ENCODE assay signal across 20 cellular contexts in the genomic region with DNA sequence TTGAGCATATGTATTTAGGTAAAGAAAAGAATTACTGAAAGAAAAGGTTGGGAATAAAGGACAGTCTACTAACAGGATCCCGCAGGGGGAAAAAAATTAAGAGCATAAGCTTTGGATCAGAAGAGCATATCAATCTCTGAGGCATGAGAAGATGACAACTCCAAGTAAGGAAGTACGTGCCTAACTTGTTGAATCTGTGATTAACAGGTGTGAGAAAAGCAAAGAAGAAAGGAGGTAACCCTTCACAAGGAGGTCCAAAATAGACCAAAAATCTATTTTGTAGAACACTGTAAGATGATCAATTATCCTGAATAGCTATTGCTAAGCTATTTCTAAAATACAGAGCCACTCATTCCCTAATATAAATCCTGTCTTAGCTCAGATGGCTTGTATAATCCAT. TPM values are rescaled to one million over a fixed set of nuclear protein-coding genes. Genes with fewer than 3 reads are reported as not detected.
DNase-seq lines count a peak whose midpoint lies in the region; ATAC-seq and TF ChIP-seq lines count a peak whose summit lies in the region.
"Had no signal": no experiment of that assay in that cellular context is flagged by ENCODE, and none has a peak within 500 bp of the region (broad histone marks: within the 10 kb centered on the region; RNA-seq: fewer than 3 reads in every experiment).

No MANE protein-coding gene starts in this region.

- H3K4me3 ChIP-seq in Caco-2 (ENCODE audit: low read depth, low read length) (no peak overlapping the region), sigmoid colon (no peak overlapping the region), esophagus squamous epithelium (no peak overlapping the region)
- H3K4me3 ChIP-seq: GM23248, K562 had no signal

- no peaks in the 10 kb centered on the region for H3K27me3 ChIP-seq in CD4-positive, alpha-beta T cell (ENCODE audit: control insufficient read depth, insufficient read depth, low read length)
- H3K27me3 ChIP-seq in Caco-2 (replicated peaks; ENCODE audit: control insufficient read depth, insufficient read depth, low read length) (no peaks in the 10 kb centered on the region), sigmoid colon (no peaks in the 10 kb centered on the region), esophagus squamous epithelium (no peaks in the 10 kb centered on the region)

- TF ChIP-seq POLR2A in sigmoid colon (IDR thresholded peaks at IDR 0.05): no peak
- no peak for TF ChIP-seq POLR2A in esophagus squamous epithelium (IDR thresholded peaks at IDR 0.05)

- H3K27me3 Mint-ChIP-seq in CD4-positive, alpha-beta T cell: no peaks in the 10 kb centered on the region
- H3K27me3 Mint-ChIP-seq in Caco-2 (ENCODE audit: insufficient read depth, unreplicated experiment) (no peaks in the 10 kb centered on the region), osteocyte (ENCODE audit: unreplicated experiment) (no peaks in the 10 kb centered on the region)
- no peaks in the 10 kb centered on the region for H3K27me3 Mint-ChIP-seq in central memory CD8-positive, alpha-beta T cell

- TF ChIP-seq CTCF in CD4-positive, alpha-beta T cell (IDR thresholded peaks at IDR 0.05): no peak
- TF ChIP-seq CTCF in Caco-2 (IDR thresholded peaks at IDR 0.05; ENCODE audit: insufficient read depth in 1 of 2, low read depth in 1 of 2, low read length in 1 of 2, severe bottlenecking in 1 of 2, unreplicated experiment in 1 of 2): no peak
- no peak for TF ChIP-seq CTCF in osteocyte (IDR thresholded peaks at IDR 0.05)
- TF ChIP-seq CTCF in sigmoid colon (IDR thresholded peaks at IDR 0.05): no peak
- no peak for TF ChIP-seq CTCF in esophagus squamous epithelium (IDR thresholded peaks at IDR 0.05)

- no peak for TF ChIP-seq EP300 in sigmoid colon (IDR thresholded peaks at IDR 0.05)

- 90 to 92% methylated on average over 2 of the region's 2 CpGs for WGBS in sigmoid colon, 2 donors
- 78 to 82% methylated on average over 2 of the region's 2 CpGs for WGBS in esophagus squamous epithelium, 2 donors

- peaks cover 61% of the 10 kb centered on the region for H3K36me3 Mint-ChIP-seq in CD4-positive, alpha-beta T cell (ENCODE audit: low read depth)
- no peaks in the 10 kb centered on the region for H3K36me3 Mint-ChIP-seq in Caco-2 (ENCODE audit: insufficient read depth, unreplicated experiment)
- peaks cover 6% of the 10 kb centered on the region for H3K36me3 Mint-ChIP-seq in central memory CD8-positive, alpha-beta T cell (ENCODE audit: insufficient read depth)
- H3K36me3 Mint-ChIP-seq in osteocyte (ENCODE audit: unreplicated experiment): peaks cover 6% of the 10 kb centered on the region

- H3K4me3 Mint-ChIP-seq in CD4-positive, alpha-beta T cell: no peak overlapping the region
- H3K4me3 Mint-ChIP-seq in Caco-2 (ENCODE audit: unreplicated experiment) (no peak overlapping the region), osteocyte (ENCODE audit: unreplicated experiment) (no peak overlapping the region)
- no peak overlapping the region for H3K4me3 Mint-ChIP-seq in central memory CD8-positive, alpha-beta T cell
- H3K4me3 Mint-ChIP-seq: HFFc6 had no signal

- no peak overlapping the region for H3K27ac ChIP-seq in CD4-positive, alpha-beta T cell (ENCODE audit: low read depth, low read length)
- H3K27ac ChIP-seq in sigmoid colon: no peak overlapping the region
- H3K27ac ChIP-seq in esophagus squamous epithelium: no peak overlapping the region
- H3K27ac ChIP-seq: C4-2B, GM23248, HL-60 had no signal

- no peaks in the 10 kb centered on the region for H3K9me3 ChIP-seq in CD4-positive, alpha-beta T cell (ENCODE audit: control insufficient read depth, low read length)
- H3K9me3 ChIP-seq in Caco-2 (no peaks in the 10 kb centered on the region), sigmoid colon (no peaks in the 10 kb centered on the region), esophagus squamous epithelium (no peaks in the 10 kb centered on the region)

- H3K4me1 ChIP-seq in Caco-2: no peaks in the 10 kb centered on the region
- peaks cover 0 to 25% (median 9%) of the 10 kb centered on the region in 4 donors for H3K4me1 ChIP-seq in sigmoid colon
- peaks cover 0 to 42% (median 0%) of the 10 kb centered on the region in 3 donors for H3K4me1 ChIP-seq in esophagus squamous epithelium

- CTCF ChIA-PET in CD4-positive, alpha-beta T cell (lab: Charles Lee): interaction anchor here (1.0 to 1.4 kb wide), 2 partner anchors 15 to 88 kb away, joined by 3 to 4 read pairs; no protein-coding TSS in a partner anchor
- CTCF ChIA-PET in Caco-2 (lab: Charles Lee): no interaction called here

- no peaks in the 10 kb centered on the region for H3K36me3 ChIP-seq in Caco-2 (ENCODE audit: control insufficient read depth, insufficient read depth, low read length)
- H3K36me3 ChIP-seq in sigmoid colon: no peaks in the 10 kb centered on the region
- peaks cover 0 to 26% (median 0%) of the 10 kb centered on the region in 3 donors for H3K36me3 ChIP-seq in esophagus squamous epithelium

- ATAC-seq in CD4-positive, alpha-beta T cell (ENCODE audit: poor library complexity): no peak
- no peak for ATAC-seq in central memory CD8-positive, alpha-beta T cell (replicated peaks; ENCODE audit: extremely low read depth, poor library complexity, severe bottlenecking)
- ATAC-seq: K562 had no signal

- POLR2A ChIA-PET in CD4-positive, alpha-beta T cell (lab: Charles Lee): interaction anchor here (0.8 kb wide), 1 partner anchor 10 kb away, joined by 5 read pairs; no protein-coding TSS in a partner anchor
- POLR2A ChIA-PET in Caco-2 (lab: Charles Lee): no interaction called here

- intact Hi-C loops in CD4-positive, alpha-beta T cell (cut with DNase I, micrococcal nuclease): no loop called here
- intact Hi-C loops in Caco-2 (cut with micrococcal nuclease; ENCODE audit: unreplicated experiment) (no loop called here), sigmoid colon (cut with DNase I) (no loop called here), esophagus squamous epithelium (cut with DNase I) (no loop called here)

- peaks cover 57% of the 10 kb centered on the region for H3K4me1 Mint-ChIP-seq in CD4-positive, alpha-beta T cell (ENCODE audit: low read depth)
- H3K4me1 Mint-ChIP-seq in Caco-2 (ENCODE audit: low read depth, unreplicated experiment) (peaks cover 14% of the 10 kb centered on the region), osteocyte (ENCODE audit: unreplicated experiment) (peaks cover 18% of the 10 kb centered on the region)
- peaks cover 55% of the 10 kb centered on the region for H3K4me1 Mint-ChIP-seq in central memory CD8-positive, alpha-beta T cell

- DNase-seq in CD4-positive, alpha-beta T cell: no peak
- DNase-seq in Caco-2 (no peak), osteocyte (ENCODE audit: extremely low spot score, unreplicated experiment) (no peak), sigmoid colon (no peak), esophagus squamous epithelium (lab: John Stamatoyannopoulos, UW) (no peak), CD1c-positive myeloid dendritic cell (ENCODE audit: extremely low spot score) (no peak), SW 1271 (lab: John Stamatoyannopoulos, UW) (no peak)
- DNase-seq in central memory CD8-positive, alpha-beta T cell (ENCODE audit: low spot score in 2 of 2): no peak
- DNase-seq: ACHN, DMS 273 treated with DMSO at 0.1 percent for 48 hours, DMS53, DND-41, EL, GM23248, HCEC 1CT, HFFc6, IMR-90 had no signal

- H3K27ac Mint-ChIP-seq in CD4-positive, alpha-beta T cell: peak overlapping the region; percentile 15
- H3K27ac Mint-ChIP-seq in Caco-2 (ENCODE audit: unreplicated experiment): peak overlapping the region; percentile 65
- peak overlapping the region; percentile 44 for H3K27ac Mint-ChIP-seq in central memory CD8-positive, alpha-beta T cell (ENCODE audit: low read depth)
- peak overlapping the region; percentile 20 for H3K27ac Mint-ChIP-seq in osteocyte (ENCODE audit: unreplicated experiment)
- H3K27ac Mint-ChIP-seq: HFFc6 had no signal

- no peaks in the 10 kb centered on the region for H3K9me3 Mint-ChIP-seq in CD4-positive, alpha-beta T cell
- H3K9me3 Mint-ChIP-seq in Caco-2 (ENCODE audit: unreplicated experiment) (no peaks in the 10 kb centered on the region), osteocyte (ENCODE audit: unreplicated experiment) (no peaks in the 10 kb centered on the region)
- no peaks in the 10 kb centered on the region for H3K9me3 Mint-ChIP-seq in central memory CD8-positive, alpha-beta T cell
- H3K9me3 Mint-ChIP-seq: HFFc6 had no signal

- no TSS peak for BruUV-seq in Caco-2 (replicated peaks; lab: Mats Ljungman, UMichigan)

RNA-seq across cellular contexts. Expression of a gene that starts 32.8 kb away (rescaled TPM):
- total RNA-seq in CD4-positive, alpha-beta T cell: 100 to 1,000 TPM; 151 to 178 TPM
- total RNA-seq in Caco-2 (2022): 111 and 115 TPM in 2 replicates
- total RNA-seq in osteocyte: 261 and 272 TPM in 2 replicates
- total RNA-seq in sigmoid colon: 100 to 1,000 TPM; 144 to 168 (median 159) TPM
- polyA plus RNA-seq in sigmoid colon: 10 to 100 TPM; 20.4 to 49.5 (median 23.8) TPM
- total RNA-seq in esophagus squamous epithelium: 100 to 1,000 TPM in 2 of 4 donors, 10 to 100 TPM in 2; 84.8 to 174 (median 125) TPM

RNA-seq across cellular contexts. Expression of a gene that starts 33.3 kb away (rescaled TPM):
- total RNA-seq in CD4-positive, alpha-beta T cell: under 1 TPM; 0.52 to 0.84 TPM
- 0.21 and 0.64 TPM in 2 replicates for total RNA-seq in Caco-2 (2022)
- 3.7 and 4.8 TPM in 2 replicates for total RNA-seq in osteocyte
- 1 to 10 TPM; 2.9 to 3.5 (median 3.1) TPM for total RNA-seq in sigmoid colon
- 1 to 10 TPM in 1 of 3 donors, under 1 TPM in 2; 0.90 to 2.4 (median 0.92) TPM for polyA plus RNA-seq in sigmoid colon
- 1 to 10 TPM in 3 of 4 donors, under 1 TPM in 1; 0.79 to 2.7 (median 1.3) TPM for total RNA-seq in esophagus squamous epithelium

Comparison
In these comparisons a context has a peak if more than half of its experiments do, and no peak if none do; other contexts are left out.
1. H3K27ac Mint-ChIP-seq: peak in every context shown above with its lines; median percentile 65 in Caco-2; 44 in central memory CD8-positive, alpha-beta T cell; 20 in osteocyte; 15 in CD4-positive, alpha-beta T cell.